1 cellular context compared by ENCODE assay signal in the genomic region with DNA sequence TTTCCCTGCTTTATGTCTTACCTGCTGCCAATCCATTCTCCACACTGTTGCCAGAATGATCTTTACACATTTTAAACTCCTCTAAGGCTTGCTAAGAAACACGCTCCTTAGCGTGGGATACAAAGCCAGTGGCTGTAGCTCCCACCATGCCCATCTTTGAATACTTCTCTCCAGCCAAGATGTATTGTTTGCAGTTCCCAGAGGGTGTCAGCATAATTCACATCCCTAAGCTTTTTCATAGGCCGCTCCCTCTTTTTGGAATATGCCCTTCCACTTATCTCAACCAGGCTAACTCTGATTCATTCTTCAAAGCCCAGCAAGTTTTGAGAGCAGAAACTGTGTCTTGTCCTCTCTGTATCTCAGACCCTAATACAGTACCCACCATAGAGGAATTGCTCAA.
TF ChIP-seq lines count a peak whose summit lies in the region.

No MANE protein-coding gene starts in this region.

TF ChIP-seq in HCT116, 20 proteins besides CTCF, POLR2A, EP300 and RAD21 (continued from another document):
- TF ChIP-seq, protein P1, sequence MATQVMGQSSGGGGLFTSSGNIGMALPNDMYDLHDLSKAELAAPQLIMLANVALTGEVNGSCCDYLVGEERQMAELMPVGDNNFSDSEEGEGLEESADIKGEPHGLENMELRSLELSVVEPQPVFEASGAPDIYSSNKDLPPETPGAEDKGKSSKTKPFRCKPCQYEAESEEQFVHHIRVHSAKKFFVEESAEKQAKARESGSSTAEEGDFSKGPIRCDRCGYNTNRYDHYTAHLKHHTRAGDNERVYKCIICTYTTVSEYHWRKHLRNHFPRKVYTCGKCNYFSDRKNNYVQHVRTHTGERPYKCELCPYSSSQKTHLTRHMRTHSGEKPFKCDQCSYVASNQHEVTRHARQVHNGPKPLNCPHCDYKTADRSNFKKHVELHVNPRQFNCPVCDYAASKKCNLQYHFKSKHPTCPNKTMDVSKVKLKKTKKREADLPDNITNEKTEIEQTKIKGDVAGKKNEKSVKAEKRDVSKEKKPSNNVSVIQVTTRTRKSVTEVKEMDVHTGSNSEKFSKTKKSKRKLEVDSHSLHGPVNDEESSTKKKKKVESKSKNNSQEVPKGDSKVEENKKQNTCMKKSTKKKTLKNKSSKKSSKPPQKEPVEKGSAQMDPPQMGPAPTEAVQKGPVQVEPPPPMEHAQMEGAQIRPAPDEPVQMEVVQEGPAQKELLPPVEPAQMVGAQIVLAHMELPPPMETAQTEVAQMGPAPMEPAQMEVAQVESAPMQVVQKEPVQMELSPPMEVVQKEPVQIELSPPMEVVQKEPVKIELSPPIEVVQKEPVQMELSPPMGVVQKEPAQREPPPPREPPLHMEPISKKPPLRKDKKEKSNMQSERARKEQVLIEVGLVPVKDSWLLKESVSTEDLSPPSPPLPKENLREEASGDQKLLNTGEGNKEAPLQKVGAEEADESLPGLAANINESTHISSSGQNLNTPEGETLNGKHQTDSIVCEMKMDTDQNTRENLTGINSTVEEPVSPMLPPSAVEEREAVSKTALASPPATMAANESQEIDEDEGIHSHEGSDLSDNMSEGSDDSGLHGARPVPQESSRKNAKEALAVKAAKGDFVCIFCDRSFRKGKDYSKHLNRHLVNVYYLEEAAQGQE (IDR thresholded peaks at IDR 0.05; ENCODE audit: low read depth): no peak
- TF ChIP-seq ZNF274 (IDR thresholded peaks at IDR 0.05; ENCODE audit: low read depth, low read length) (no peak), CBX3 (IDR thresholded peaks at IDR 0.05; ENCODE audit: low read depth) (no peak), POLR2AphosphoS5 (IDR thresholded peaks at IDR 0.05; ENCODE audit: low read depth, low read length) (no peak), SRF (IDR thresholded peaks at IDR 0.05; ENCODE audit: low read depth) (no peak), ZFX (IDR thresholded peaks at IDR 0.05) (no peak), EZH2 (IDR thresholded peaks at IDR 0.05) (no peak), TCF7L2 (IDR thresholded peaks at IDR 0.05; ENCODE audit: borderline replicate concordance, extremely low read depth, insufficient read depth, insufficient read length) (no peak), ATF3 (IDR thresholded peaks at IDR 0.05) (no peak), CEBPB (IDR thresholded peaks at IDR 0.05; ENCODE audit: low read depth) (no peak), ELF1 (IDR thresholded peaks at IDR 0.05; ENCODE audit: borderline replicate concordance, low read depth) (no peak), EGR1 (IDR thresholded peaks at IDR 0.05; ENCODE audit: low read depth) (no peak)
